In genomic region chr12:131808744-131809371, GRCh38 we compare ENCODE assay signal across 8 cellular contexts. TPM values are rescaled to one million over a fixed set of nuclear protein-coding genes. Genes with fewer than 3 reads are reported as not detected.
DNase-seq lines count a peak whose midpoint lies in the region; ATAC-seq and TF ChIP-seq lines count a peak whose summit lies in the region.

No MANE protein-coding gene starts in this region.

- H3K27ac Mint-ChIP-seq in Calu3 (ENCODE audit: unreplicated experiment) = no peak overlapping the region

- peaks cover 8% of the 10 kb centered on the region for H3K9me3 Mint-ChIP-seq in Calu3 (ENCODE audit: low read depth, unreplicated experiment)
- peaks cover 10% of the 10 kb centered on the region for H3K9me3 Mint-ChIP-seq in activated T-cell treated with anti-CD3 and anti-CD28 coated beads, Interleukin-2, amount 50 U/mL, for 4 hours

- intact Hi-C loops in Calu3 (cut with micrococcal nuclease; ENCODE audit: unreplicated experiment) (no loop called here), left lung (cut with DNase I) (no loop called here), ovary (cut with DNase I) (no loop called here)

- H3K4me3 ChIP-seq in left lung (peak overlapping the region in 1 of 2 donors; percentile 41), ovary (no peak overlapping the region)

- TF ChIP-seq POLR2A in ovary (IDR thresholded peaks at IDR 0.05) = no peak

- H3K4me3 Mint-ChIP-seq in Calu3 (ENCODE audit: low read depth, unreplicated experiment) = peak overlapping the region; percentile 67
- peak overlapping the region; percentile 54 for H3K4me3 Mint-ChIP-seq in activated T-cell treated with anti-CD3 and anti-CD28 coated beads, Interleukin-2, amount 50 U/mL, for 4 hours

- H3K27me3 ChIP-seq in left lung (no peaks in the 10 kb centered on the region), ovary (no peaks in the 10 kb centered on the region)

- H3K9me3 ChIP-seq in left lung = peaks cover 0 to 5% of the 10 kb centered on the region in 2 donors
- H3K9me3 ChIP-seq in ovary = no peaks in the 10 kb centered on the region

- CTCF ChIA-PET in Calu3 (lab: Charles Lee) = no interaction called here

- H3K27ac ChIP-seq in left lung (peak overlapping the region in 1 of 2 donors; percentile 86), ovary (no peak overlapping the region)

- no peaks in the 10 kb centered on the region for H3K36me3 ChIP-seq in left lung
- no peaks in the 10 kb centered on the region for H3K36me3 ChIP-seq in ovary

- peaks cover 12% of the 10 kb centered on the region for H3K27me3 Mint-ChIP-seq in Calu3 (ENCODE audit: unreplicated experiment)
- no peaks in the 10 kb centered on the region for H3K27me3 Mint-ChIP-seq in activated T-cell treated with anti-CD3 and anti-CD28 coated beads, Interleukin-2, amount 50 U/mL, for 4 hours (ENCODE audit: low read depth)

- ATAC-seq in HG02798 (IDR thresholded peaks at IDR 0.05; ENCODE audit: poor library complexity, unreplicated experiment) = peak; percentile 90
- peak; percentile 23 to 90 for ATAC-seq in activated T-cell treated with anti-CD3 and anti-CD28 coated beads, Interleukin-2, amount 50 U/mL, for 4 hours
- ATAC-seq in left lung = peak; percentile 52

- WGBS in ovary, 3 donors = 64 to 69% (median 65%) methylated on average over 44 of the region's 44 CpGs

- H3K4me1 ChIP-seq in left lung (peaks cover 2 to 5% of the 10 kb centered on the region in 2 donors), ovary (ENCODE audit: insufficient read depth) (peaks cover 2% of the 10 kb centered on the region)

- H3K4me1 Mint-ChIP-seq in Calu3 (ENCODE audit: low read depth, unreplicated experiment) = no peaks in the 10 kb centered on the region
- H3K4me1 Mint-ChIP-seq in activated T-cell treated with anti-CD3 and anti-CD28 coated beads, Interleukin-2, amount 50 U/mL, for 4 hours (ENCODE audit: low read depth) = no peaks in the 10 kb centered on the region

- H3K36me3 Mint-ChIP-seq in Calu3 (ENCODE audit: insufficient read depth, unreplicated experiment) = peaks cover 5% of the 10 kb centered on the region
- H3K36me3 Mint-ChIP-seq in activated T-cell treated with anti-CD3 and anti-CD28 coated beads, Interleukin-2, amount 50 U/mL, for 4 hours (ENCODE audit: insufficient read depth) = peaks cover 12% of the 10 kb centered on the region

- no peak for TF ChIP-seq EP300 in ovary (IDR thresholded peaks at IDR 0.05)

- BruUV-seq in Calu3 (replicated peaks; lab: Mats Ljungman, UMichigan) = no TSS peak

- DNase-seq in Calu3 (no peak), left lung (peak in 1 of 2 donors; percentile 92), ovary (no peak), NOMO-1 (lab: John Stamatoyannopoulos, UW; ENCODE audit: unreplicated experiment in 2 of 2) (no peak), GDM1 (lab: John Stamatoyannopoulos, UW) (no peak), NCI-H2107 treated with DMSO at 0.1 percent for 48 hours (lab: John Stamatoyannopoulos, UW; ENCODE audit: unreplicated experiment) (no peak)
- peak; percentile 31 for DNase-seq in activated T-cell treated with anti-CD3 and anti-CD28 coated beads, Interleukin-2, amount 50 U/mL, for 4 hours

- TF ChIP-seq CTCF in Calu3 (IDR thresholded peaks at IDR 0.05; ENCODE audit: unreplicated experiment) (no peak), left lung (IDR thresholded peaks at IDR 0.05) (no peak), ovary (IDR thresholded peaks at IDR 0.05) (no peak)

RNA-seq across cellular contexts. Expression of gene MMP17, which starts 19.3 kb away (rescaled TPM):
- total RNA-seq in Calu3 (2022) (0.61 and 1.4 TPM in 2 replicates), left lung (1 to 10 TPM; 2.7 to 5.2 TPM), ovary (10 to 100 TPM in 5 of 7 donors, 1 to 10 TPM in 2; 9.3 to 15.6 (median 13.3) TPM)
- under 1 TPM; 0.28 to 0.92 (median 0.46) TPM for total RNA-seq in activated T-cell treated with anti-CD3 and anti-CD28 coated beads, Interleukin-2, amount 50 U/mL, for 4 hours
- polyA plus RNA-seq in ovary = 10 to 100 TPM in 1 of 2 donors, under 1 TPM in 1; 0.78 to 15.5 TPM
